In the genomic region with DNA sequence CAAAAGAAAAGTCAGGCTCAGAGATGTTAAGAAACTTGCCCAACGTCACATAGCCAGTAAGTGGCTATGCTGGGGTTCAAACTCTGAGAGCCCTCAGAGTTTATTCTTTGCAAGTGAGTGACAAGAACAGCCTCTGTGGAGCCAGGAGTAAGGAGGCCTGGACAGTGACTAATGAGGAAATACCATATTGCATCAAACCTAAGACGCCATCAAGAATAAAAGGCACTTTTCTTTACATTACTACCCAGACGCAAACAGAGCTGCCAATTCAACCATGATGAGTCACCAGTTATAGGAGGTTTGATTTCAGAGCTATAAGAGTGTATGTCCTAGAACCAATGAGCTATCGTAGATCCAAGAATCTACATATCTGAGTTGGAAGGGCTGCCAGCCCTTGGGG, we compare ENCODE assay signal across 10 cellular contexts. TPM values are rescaled to one million over a fixed set of nuclear protein-coding genes. Genes with fewer than 3 reads are reported as not detected.
A peak's percentile ranks its signal among the peaks of the same experiment; 100 is the strongest.
DNase-seq lines count a peak whose midpoint lies in the region; ATAC-seq and TF ChIP-seq lines count a peak whose summit lies in the region.
"Had no signal": no experiment of that assay in that cellular context is flagged by ENCODE, and none has a peak within 500 bp of the region (broad histone marks: within the 10 kb centered on the region; RNA-seq: fewer than 3 reads in every experiment).

No MANE protein-coding gene starts in this region.

- no peaks in the 10 kb centered on the region for H3K9me3 Mint-ChIP-seq in HFFc6

- DNase-seq in HFFc6, result peak; percentile 88
- no peak for DNase-seq in SK-N-SH
- DNase-seq in esophagus muscularis mucosa (ENCODE audit: extremely low spot score), result no peak
- DNase-seq in SJCRH30, result no peak
- no peak for DNase-seq in GM13976 (ENCODE audit: low spot score)

- H3K27ac Mint-ChIP-seq in HFFc6, result no peak overlapping the region

- CTCF ChIA-PET in SK-N-SH (lab: Yijun Ruan, JAX), result no interaction called here

- H3K4me1 ChIP-seq in SK-N-SH (ENCODE audit: control insufficient read depth in 1 of 2, insufficient read depth in 2 of 2, low read depth in 1 of 2, low read length in 1 of 2) (peaks cover 31 to 53% of the 10 kb centered on the region in 2 experiments), esophagus muscularis mucosa (peaks cover 59 to 100% (median 98%) of the 10 kb centered on the region in 4 donors), skeletal muscle tissue (ENCODE audit: control insufficient read depth in 3 of 3, insufficient read depth in 3 of 3, low read length in 3 of 3) (peaks cover 50 to 62% (median 55%) of the 10 kb centered on the region in 3 donors), SJCRH30 (peaks cover 17% of the 10 kb centered on the region)

- TF ChIP-seq RAD21 in SK-N-SH (IDR thresholded peaks at IDR 0.05; ENCODE audit: low read length), result no peak

- H3K4me2 ChIP-seq in SK-N-SH, result peak overlapping the region; percentile 88; the same call in 1 of the 2 replicates

- H3K36me3 Mint-ChIP-seq in HFFc6 (ENCODE audit: low read depth), result peaks cover 32% of the 10 kb centered on the region

- no peak for TF ChIP-seq POLR2A in esophagus muscularis mucosa (IDR thresholded peaks at IDR 0.05; ENCODE audit: low read depth)

- H3K27me3 ChIP-seq in SK-N-SH (ENCODE audit: insufficient read depth) (no peaks in the 10 kb centered on the region), esophagus muscularis mucosa (no peaks in the 10 kb centered on the region), skeletal muscle tissue (ENCODE audit: control insufficient read depth in 3 of 3, insufficient read depth in 3 of 3, low read length in 3 of 3) (no peaks in the 10 kb centered on the region), SJCRH30 (no peaks in the 10 kb centered on the region)

- no peak overlapping the region for H2AFZ ChIP-seq in SK-N-SH (ENCODE audit: low read depth)

- H3K4me3 ChIP-seq in SK-N-SH (ENCODE audit: low read depth in 2 of 2, low read length in 1 of 2), result no peak overlapping the region
- H3K4me3 ChIP-seq in esophagus muscularis mucosa, result no peak overlapping the region
- no peak overlapping the region for H3K4me3 ChIP-seq in skeletal muscle tissue (ENCODE audit: low read length in 3 of 3)
- no peak overlapping the region for H3K4me3 ChIP-seq in SJCRH30
- H3K4me3 ChIP-seq: GM12878 had no signal

- POLR2A ChIA-PET in SK-N-SH (lab: Yijun Ruan, JAX), result no interaction called here

- 0 out of 2 replicates have a peak, but pooled peaks cover 5% of the 10 kb centered on the region for H4K20me1 ChIP-seq in SK-N-SH (ENCODE audit: insufficient read depth)

- H3K79me2 ChIP-seq in SK-N-SH (ENCODE audit: insufficient read depth), result peaks cover 56% of the 10 kb centered on the region

- H3K9me3 ChIP-seq in SK-N-SH (no peaks in the 10 kb centered on the region), esophagus muscularis mucosa (no peaks in the 10 kb centered on the region), skeletal muscle tissue (ENCODE audit: control insufficient read depth in 3 of 3, low read length in 3 of 3) (no peaks in the 10 kb centered on the region), SJCRH30 (replicated peaks) (no peaks in the 10 kb centered on the region)

- H3F3A ChIP-seq in SK-N-SH (replicated peaks; ENCODE audit: insufficient read depth), result peaks cover 65% of the 10 kb centered on the region

- TF ChIP-seq EP300 in SK-N-SH (IDR thresholded peaks at IDR 0.05; ENCODE audit: borderline replicate concordance in 1 of 2, low read depth in 1 of 2, low read length in 1 of 2) (no peak), esophagus muscularis mucosa (IDR thresholded peaks at IDR 0.05) (no peak)

- peak overlapping the region; percentile 71 for H3K4me3 Mint-ChIP-seq in HFFc6

- intact Hi-C loops in esophagus muscularis mucosa (cut with DNase I), result loop anchor here (5.0 kb wide), 1 partner anchor 200 kb away; the partner anchor contains the start of gene GAPDH

- 11% methylated on average over 4 of the region's 4 CpGs for WGBS in SK-N-SH (ENCODE audit: low lambda C conversion rate)
- 68% methylated on average over 4 of the region's 4 CpGs for WGBS in esophagus muscularis mucosa

- H3K9ac ChIP-seq in SK-N-SH (peak overlapping the region; percentile 83; the same call in 1 of the 2 replicates), skeletal muscle tissue (ENCODE audit: low read depth in 1 of 3, low read length in 3 of 3) (peak overlapping the region in 1 of 3 donors; percentile 43)

- H3K27ac ChIP-seq in SK-N-SH (ENCODE audit: low read depth in 2 of 2, low read length in 1 of 2) (peak overlapping the region; percentile 36 to 100), esophagus muscularis mucosa (replicated peaks in 1 of 4) (peak overlapping the region; percentile 93 to 99 (median 97)), skeletal muscle tissue (ENCODE audit: low read depth, low read length) (peak overlapping the region; percentile 98), SJCRH30 (no peak overlapping the region)

- H3K36me3 ChIP-seq in SK-N-SH (replicated peaks in 1 of 2; ENCODE audit: control insufficient read depth in 1 of 2, insufficient read depth in 2 of 2, low read length in 1 of 2) (peaks cover 45 to 56% of the 10 kb centered on the region in 2 experiments), esophagus muscularis mucosa (peaks cover 54 to 74% (median 72%) of the 10 kb centered on the region in 4 donors), skeletal muscle tissue (ENCODE audit: control insufficient read depth in 3 of 3, insufficient read depth in 3 of 3, low read length in 3 of 3) (peaks cover 60 to 65% (median 60%) of the 10 kb centered on the region in 3 donors), SJCRH30 (peaks cover 19% of the 10 kb centered on the region)

- no peak for ATAC-seq in GM21390 (IDR thresholded peaks at IDR 0.05; ENCODE audit: unreplicated experiment)
- ATAC-seq in GM19452 (IDR thresholded peaks at IDR 0.05; ENCODE audit: unreplicated experiment), result no peak
- ATAC-seq: GM12878 had no signal

- no peaks in the 10 kb centered on the region; the same call in none of the 2 replicates for H3K27me3 Mint-ChIP-seq in HFFc6 (ENCODE audit: insufficient read depth)

- in situ Hi-C loops in GM13976 (cut with MboI; ENCODE audit: low sequenced_read_pairs, unreplicated experiment), result no loop called here

- no peak for TF ChIP-seq CTCF in HFFc6 (IDR thresholded peaks at IDR 0.05)
- TF ChIP-seq CTCF in SK-N-SH (IDR thresholded peaks at IDR 0.05), result no peak
- no peak for TF ChIP-seq CTCF in esophagus muscularis mucosa (IDR thresholded peaks at IDR 0.05)
- no peak for TF ChIP-seq CTCF in GM13976 (IDR thresholded peaks at IDR 0.05; ENCODE audit: borderline replicate concordance, control extremely low read depth, extremely low read depth, insufficient read depth, missing control alignments)

- H3K9me2 ChIP-seq in SK-N-SH, result no peaks in the 10 kb centered on the region

- H3K4me1 Mint-ChIP-seq in HFFc6 (ENCODE audit: low read depth), result peaks cover 57% of the 10 kb centered on the region

TF ChIP-seq in SK-N-SH, 30 proteins besides CTCF, POLR2A, EP300 and RAD21 (continues in another document):
- no peak for TF ChIP-seq FOXM1 (IDR thresholded peaks at IDR 0.05; ENCODE audit: low read depth)
- peak; percentile 34; the same call in 1 of the 2 replicates for TF ChIP-seq MAX (IDR thresholded peaks at IDR 0.05; ENCODE audit: low read depth)
- TF ChIP-seq TEAD4 (IDR thresholded peaks at IDR 0.05; ENCODE audit: borderline replicate concordance, insufficient read depth), result no peak
- TF ChIP-seq CHD2 (IDR thresholded peaks at IDR 0.05; ENCODE audit: low read length, partially characterized antibody), result no peak
- TF ChIP-seq TAF1 (IDR thresholded peaks at IDR 0.05; ENCODE audit: borderline replicate concordance, low read depth, low read length), result no peak
- no peak for TF ChIP-seq SIN3A (IDR thresholded peaks at IDR 0.05; ENCODE audit: borderline replicate concordance, low read depth, low read length)
- peak; percentile 82 for TF ChIP-seq FOSL2 (IDR thresholded peaks at IDR 0.05; ENCODE audit: borderline replicate concordance, low read depth)

RNA-seq across cellular contexts. Expression of gene TNFRSF1A, which starts 9.4 kb away (rescaled TPM):
- total RNA-seq in HFFc6 (2021; fragmentation: NEBNext Ultra II Directional; extraction: Animal tissue kit (Norgen Biotek cat#: 25700)), result 100 to 1,000 TPM; 105 to 122 (median 112) TPM
- polyA plus RNA-seq in SK-N-SH (2012; rRNA removed), result 68.3 and 92.9 TPM in 2 replicates
- 86.7 and 93.2 TPM in 2 replicates for polyA plus RNA-seq in SK-N-SH (2012; cell fraction: cytosol; rRNA removed)
- 72.6 and 75.2 TPM in 2 replicates for polyA plus RNA-seq in SK-N-SH (2012; cell fraction: nucleus; rRNA removed)
- 100 to 1,000 TPM; 146 to 464 (median 247) TPM for total RNA-seq in esophagus muscularis mucosa
- 47.5 TPM for total RNA-seq in skeletal muscle tissue
- 34.3 and 40.2 TPM in 2 replicates for total RNA-seq in SJCRH30 (2014; rRNA removed; shearing (Covaris generic))

RNA-seq across cellular contexts. Expression of gene PLEKHG6, which starts 22.0 kb away (rescaled TPM):
- total RNA-seq in HFFc6 (2021; fragmentation: NEBNext Ultra II Directional; extraction: Animal tissue kit (Norgen Biotek cat#: 25700)), result not detected
- 0.15 and 0.20 TPM in 2 replicates for polyA plus RNA-seq in SK-N-SH (2012; rRNA removed)
- 0.10 and 0.13 TPM in 2 replicates for polyA plus RNA-seq in SK-N-SH (2012; cell fraction: cytosol; rRNA removed)
- polyA plus RNA-seq in SK-N-SH (2012; cell fraction: nucleus; rRNA removed), result 0.27 and 0.68 TPM in 2 replicates
- total RNA-seq in esophagus muscularis mucosa (under 1 TPM in 2 of 4 donors, not detected in 2; 0.52 to 0.75 TPM), skeletal muscle tissue (0.52 TPM)
- 0.06 TPM in 1 of 2 replicates, not detected in the other for total RNA-seq in SJCRH30 (2014; rRNA removed; shearing (Covaris generic))
- total RNA-seq: OCI-LY7 had no signal

RNA-seq across cellular contexts. Expression of gene SCNN1A, which starts 42.9 kb away (rescaled TPM):
- under 1 TPM in 1 of 6 experiments, not detected in 5; 0.18 TPM for total RNA-seq in HFFc6 (2021; fragmentation: NEBNext Ultra II Directional; extraction: Animal tissue kit (Norgen Biotek cat#: 25700))
- polyA plus RNA-seq in SK-N-SH (2012; rRNA removed), result 0.71 and 1.6 TPM in 2 replicates
- 0.97 and 0.98 TPM in 2 replicates for polyA plus RNA-seq in SK-N-SH (2012; cell fraction: cytosol; rRNA removed)
- polyA plus RNA-seq in SK-N-SH (2012; cell fraction: nucleus; rRNA removed), result 1.2 and 1.6 TPM in 2 replicates
- total RNA-seq in esophagus muscularis mucosa (1 to 10 TPM in 3 of 4 donors, under 1 TPM in 1; 0.83 to 3.3 (median 1.8) TPM), skeletal muscle tissue (not detected)
- total RNA-seq in SJCRH30 (2014; rRNA removed; shearing (Covaris generic)), result not detected in 2 replicates

RNA-seq across cellular contexts. Expression of gene LTBR, which starts 51.5 kb away (rescaled TPM):
- total RNA-seq in HFFc6 (2021; fragmentation: NEBNext Ultra II Directional; extraction: Animal tissue kit (Norgen Biotek cat#: 25700)), result 100 to 1,000 TPM in 3 of 6 experiments, 10 to 100 TPM in 3; 91.5 to 124 (median 106) TPM
- 0.10 and 0.12 TPM in 2 replicates for polyA plus RNA-seq in SK-N-SH (2012; rRNA removed)
- 0.03 and 0.06 TPM in 2 replicates for polyA plus RNA-seq in SK-N-SH (2012; cell fraction: cytosol; rRNA removed)
- 0.32 and 0.73 TPM in 2 replicates for polyA plus RNA-seq in SK-N-SH (2012; cell fraction: nucleus; rRNA removed)
- total RNA-seq in esophagus muscularis mucosa, result 100 to 1,000 TPM; 117 to 144 (median 137) TPM
- 11.0 TPM for total RNA-seq in skeletal muscle tissue
- 14.7 and 16.5 TPM in 2 replicates for total RNA-seq in SJCRH30 (2014; rRNA removed; shearing (Covaris generic))
- total RNA-seq: OCI-LY7 had no signal
